Comparison of ENCODE assay signal across 8 cellular contexts in the genomic region with DNA sequence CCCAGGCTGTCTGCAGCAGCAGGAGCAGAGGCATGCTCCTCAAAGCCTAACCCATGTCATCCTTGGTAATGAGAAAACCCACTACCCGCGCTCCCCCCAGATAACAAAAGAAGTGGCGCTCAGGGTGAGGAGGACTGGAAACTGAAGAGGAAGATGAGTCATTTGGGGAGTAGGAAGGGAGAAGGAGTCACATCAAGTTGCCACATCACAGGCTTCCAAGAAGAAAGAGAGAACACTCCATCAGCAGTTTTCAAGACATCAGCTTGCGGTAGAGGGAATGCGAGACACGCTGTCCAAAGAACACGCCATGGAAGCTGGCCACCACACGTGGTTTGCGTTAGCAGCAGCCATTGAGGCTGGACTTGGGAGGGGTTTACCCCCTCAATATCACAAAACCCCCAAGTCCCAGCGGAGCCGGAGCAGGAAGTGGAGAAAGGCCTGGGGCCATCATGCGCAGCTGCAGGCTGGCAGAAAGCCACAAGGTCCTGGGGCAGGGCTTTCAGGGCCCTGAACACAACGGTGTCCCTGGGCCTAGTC. TPM values are rescaled to one million over a fixed set of nuclear protein-coding genes. Genes with fewer than 3 reads are reported as not detected.
DNase-seq lines count a peak whose midpoint lies in the region; ATAC-seq and TF ChIP-seq lines count a peak whose summit lies in the region.

No MANE protein-coding gene starts in this region.

- H3K36me3 ChIP-seq in RWPE2 (ENCODE audit: low read depth): peaks cover 17% of the 10 kb centered on the region; the same call in 1 of the 2 replicates
- peaks cover 22 to 37% of the 10 kb centered on the region in 2 experiments for H3K36me3 ChIP-seq in trophoblast cell (ENCODE audit: control insufficient read depth in 1 of 2, insufficient read depth in 2 of 2, low read length in 2 of 2)

- peak; percentile 96 for DNase-seq in EL
- no peak for DNase-seq in RWPE2 (ENCODE audit: low spot score)
- DNase-seq in trophoblast cell: peak; percentile 33 to 54
- DNase-seq in NCI-H345 (lab: John Stamatoyannopoulos, UW): no peak
- no peak for DNase-seq in NCI-H1417 (lab: John Stamatoyannopoulos, UW)
- no peak for DNase-seq in NCI-H2081 treated with DMSO at 0.1 percent for 48 hours (lab: John Stamatoyannopoulos, UW)
- no peak for DNase-seq in NCI-H146 treated with DMSO at 0.1 percent for 48 hours (lab: John Stamatoyannopoulos, UW; ENCODE audit: unreplicated experiment)

- no peak overlapping the region for H2BK12ac ChIP-seq in trophoblast cell (ENCODE audit: low read length)

- no CpG with 5 or more reads among the region's 13 CpGs for WGBS in trophoblast cell (ENCODE audit: extremely low coverage, insufficient coverage, insufficient read length)

- no peak overlapping the region for H3K14ac ChIP-seq in trophoblast cell (ENCODE audit: low read length)

- H3K9me3 ChIP-seq in RWPE2 (ENCODE audit: severe bottlenecking) (no peaks in the 10 kb centered on the region), trophoblast cell (ENCODE audit: insufficient read depth, low read depth, low read length) (no peaks in the 10 kb centered on the region)

- H2BK5ac ChIP-seq in trophoblast cell (ENCODE audit: low read depth, low read length, poor library complexity): no peak overlapping the region

- peaks cover 2% of the 10 kb centered on the region for H3K79me2 ChIP-seq in trophoblast cell (ENCODE audit: control insufficient read depth, insufficient read depth, low read length, poor library complexity)

- H3K4ac ChIP-seq in trophoblast cell (ENCODE audit: low read depth, low read length): no peak overlapping the region

- no peaks in the 10 kb centered on the region for H3K79me1 ChIP-seq in trophoblast cell (ENCODE audit: low read length)

- H2BK120ac ChIP-seq in trophoblast cell (ENCODE audit: insufficient read depth, low read length, poor library complexity): no peak overlapping the region

- H2AFZ ChIP-seq in trophoblast cell (ENCODE audit: insufficient read depth, low read length, poor library complexity): no peak overlapping the region

- peaks cover 41% of the 10 kb centered on the region for H3K4me1 ChIP-seq in RWPE2 (ENCODE audit: insufficient read depth, poor library complexity, severe bottlenecking)
- peaks cover 8 to 9% of the 10 kb centered on the region in 2 experiments for H3K4me1 ChIP-seq in trophoblast cell (ENCODE audit: control insufficient read depth in 1 of 2, insufficient read depth in 2 of 2, low read length in 2 of 2)

- H3K4me3 ChIP-seq in RWPE2 (ENCODE audit: severe bottlenecking) (no peak overlapping the region), trophoblast cell (ENCODE audit: low read depth, low read length) (peak overlapping the region; percentile 45)

- peak overlapping the region; percentile 58 for H3K27ac ChIP-seq in RWPE2 (ENCODE audit: poor library complexity, severe bottlenecking)
- H3K27ac ChIP-seq in trophoblast cell (ENCODE audit: low read depth, low read length): no peak overlapping the region

- no peak for TF ChIP-seq CTCF in RWPE2 (IDR thresholded peaks at IDR 0.05; ENCODE audit: poor library complexity, severe bottlenecking)

- H4K8ac ChIP-seq in trophoblast cell (ENCODE audit: low read depth, low read length): no peak overlapping the region

- no peak overlapping the region for H4K12ac ChIP-seq in trophoblast cell (ENCODE audit: low read depth, low read length)

- H3K9ac ChIP-seq in trophoblast cell (ENCODE audit: low read length): no peak overlapping the region

- ATAC-seq in RWPE2 (ENCODE audit: low read depth): peak; percentile 64
- ATAC-seq in esophagus mucosa: peak; percentile 63

- H3K27me3 ChIP-seq in RWPE2 (ENCODE audit: insufficient read depth, poor library complexity, severe bottlenecking) (no peaks in the 10 kb centered on the region), trophoblast cell (ENCODE audit: insufficient read depth, low read length) (no peaks in the 10 kb centered on the region)

- no peak overlapping the region for H2AK5ac ChIP-seq in trophoblast cell (ENCODE audit: low read length)

- H4K91ac ChIP-seq in trophoblast cell (ENCODE audit: low read depth, low read length): no peak overlapping the region

- H3K4me2 ChIP-seq in trophoblast cell (ENCODE audit: low read length): no peak overlapping the region

- no peak overlapping the region for H3K18ac ChIP-seq in trophoblast cell (ENCODE audit: low read length)

- no peak overlapping the region for H3K23ac ChIP-seq in trophoblast cell (ENCODE audit: low read length)

RNA-seq across cellular contexts. Expression of a gene that starts 41.5 kb away (rescaled TPM):
- total RNA-seq in esophagus mucosa: 16.5 TPM
- polyA plus RNA-seq in trophoblast cell (2013): 40.1 and 41.6 TPM in 2 replicates

Comparison
In these comparisons a context has a peak if more than half of its experiments do, and no peak if none do; other contexts are left out.
1. DNase-seq: peak in EL (single experiment) and trophoblast cell (2 of 2); none in RWPE2 (single experiment), NCI-H345 (single experiment), NCI-H1417 (0 of 3), NCI-H2081 treated with DMSO at 0.1 percent for 48 hours (single experiment) and NCI-H146 treated with DMSO at 0.1 percent for 48 hours (single experiment).